ENCODE assay signal across 1 cellular context in the genomic region with DNA sequence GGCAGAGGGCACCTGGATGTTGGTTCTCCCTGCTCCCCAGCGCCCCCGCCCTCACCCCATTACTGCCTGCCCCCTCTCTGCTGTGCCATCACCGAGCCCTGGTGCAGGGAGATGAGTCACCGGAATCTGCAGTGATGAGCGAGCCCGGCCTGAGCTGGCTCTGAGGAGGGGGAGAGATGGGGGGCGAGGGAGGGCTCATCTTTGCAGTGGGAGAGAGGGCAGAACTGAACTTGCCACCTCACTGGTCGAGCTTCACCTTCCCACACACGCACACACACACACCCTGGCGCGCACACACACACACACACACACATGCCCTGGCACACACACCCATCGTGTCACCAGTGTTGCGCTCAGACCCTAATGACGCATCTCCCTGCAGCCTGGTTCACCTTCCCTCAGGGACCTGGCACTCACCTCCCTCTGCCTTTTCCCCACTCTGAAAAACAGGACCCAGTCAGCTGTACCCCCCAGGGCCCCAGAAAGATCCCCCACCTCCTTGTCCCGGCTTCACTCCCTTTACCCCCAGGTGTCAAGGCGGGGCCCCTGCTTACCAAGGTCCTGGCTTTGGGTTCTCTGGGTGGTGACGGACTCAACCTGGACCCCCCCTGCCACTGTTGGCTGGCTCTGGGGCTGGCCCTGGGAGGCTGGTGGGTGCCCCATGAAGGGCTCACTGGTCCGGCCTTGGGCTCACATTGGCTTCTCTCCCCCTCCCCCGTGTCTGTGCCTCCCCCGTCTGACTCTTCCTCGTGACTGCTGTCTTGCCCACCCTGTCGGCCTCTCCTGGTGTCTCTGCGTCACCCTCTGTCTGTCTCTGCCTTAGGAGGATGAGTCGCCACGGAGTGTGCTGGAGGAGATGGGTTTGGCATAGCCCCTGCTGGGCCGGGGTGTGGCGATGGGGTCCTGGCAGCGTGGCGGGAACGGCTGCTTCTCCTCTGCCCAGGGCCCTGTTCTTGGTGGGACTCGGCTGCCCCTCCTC.
A peak's percentile ranks its signal among the peaks of the same experiment; 100 is the strongest.
TF ChIP-seq lines count a peak whose summit lies in the region.

No MANE protein-coding gene starts in this region.

TF ChIP-seq in HEK293, 187 proteins besides CTCF, POLR2A, EP300 and RAD21 (continued from another document):
- TF ChIP-seq, protein P1, sequence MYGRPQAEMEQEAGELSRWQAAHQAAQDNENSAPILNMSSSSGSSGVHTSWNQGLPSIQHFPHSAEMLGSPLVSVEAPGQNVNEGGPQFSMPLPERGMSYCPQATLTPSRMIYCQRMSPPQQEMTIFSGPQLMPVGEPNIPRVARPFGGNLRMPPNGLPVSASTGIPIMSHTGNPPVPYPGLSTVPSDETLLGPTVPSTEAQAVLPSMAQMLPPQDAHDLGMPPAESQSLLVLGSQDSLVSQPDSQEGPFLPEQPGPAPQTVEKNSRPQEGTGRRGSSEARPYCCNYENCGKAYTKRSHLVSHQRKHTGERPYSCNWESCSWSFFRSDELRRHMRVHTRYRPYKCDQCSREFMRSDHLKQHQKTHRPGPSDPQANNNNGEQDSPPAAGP (tag by site-specific recombination; IDR thresholded peaks at IDR 0.05): peak; percentile 96
- TF ChIP-seq ZNF747 (tag by site-specific recombination; IDR thresholded peaks at IDR 0.05) (0 out of 2 replicates have a peak, but pooled peaks have one; percentile 24), ZNF398 (tag by site-specific recombination; IDR thresholded peaks at IDR 0.05) (peak; percentile 95), ZNF473 (tag by site-specific recombination; IDR thresholded peaks at IDR 0.05) (0 out of 2 replicates have a peak, but pooled peaks have one; percentile 35), TCF7L2 (IDR thresholded peaks at IDR 0.05; ENCODE audit: borderline replicate concordance, low read depth, low read length) (no peak), ZNF624 (tag by site-specific recombination; IDR thresholded peaks at IDR 0.05) (no peak), EGR2 (tag by site-specific recombination; IDR thresholded peaks at IDR 0.05; ENCODE audit: low read depth) (peak; percentile 77), ZNF549 (tag by site-specific recombination; IDR thresholded peaks at IDR 0.05) (no peak), ZNF223 (tag by site-specific recombination; IDR thresholded peaks at IDR 0.05) (peak; percentile 13; the same call in 1 of the 2 replicates), ZSCAN4 (tag by site-specific recombination; IDR thresholded peaks at IDR 0.05) (peak; percentile 94), GLIS2 (tag by site-specific recombination; IDR thresholded peaks at IDR 0.05) (peak; percentile 74; the same call in 1 of the 2 replicates), RBAK (tag by site-specific recombination; IDR thresholded peaks at IDR 0.05) (peak; percentile 43; the same call in 1 of the 2 replicates), SALL2 (tag by site-specific recombination; IDR thresholded peaks at IDR 0.05; ENCODE audit: borderline replicate concordance) (0 out of 2 replicates have a peak, but pooled peaks have one; percentile 30), GLIS1 (tag by site-specific recombination; IDR thresholded peaks at IDR 0.05) (peak; percentile 95), PATZ1 (tag by site-specific recombination; IDR thresholded peaks at IDR 0.05) (peak; percentile 35; the same call in 1 of the 2 replicates), ZNF529 (tag by site-specific recombination; IDR thresholded peaks at IDR 0.05; ENCODE audit: insufficient replicate concordance) (no peak), INSM2 (tag by site-specific recombination; IDR thresholded peaks at IDR 0.05) (0 out of 2 replicates have a peak, but pooled peaks have one; percentile 16), ZBTB48 (tag by site-specific recombination; IDR thresholded peaks at IDR 0.05) (peak; percentile 70), ZNF157 (tag by site-specific recombination; IDR thresholded peaks at IDR 0.05) (0 out of 2 replicates have a peak, but pooled peaks have one; percentile 12), ZNF558 (tag by site-specific recombination; IDR thresholded peaks at IDR 0.05) (no peak), ZNF600 (tag by site-specific recombination; IDR thresholded peaks at IDR 0.05) (peak; percentile 49; the same call in 1 of the 2 replicates), ZNF184 (tag by site-specific recombination; IDR thresholded peaks at IDR 0.05) (no peak)
- TF ChIP-seq, protein P2, sequence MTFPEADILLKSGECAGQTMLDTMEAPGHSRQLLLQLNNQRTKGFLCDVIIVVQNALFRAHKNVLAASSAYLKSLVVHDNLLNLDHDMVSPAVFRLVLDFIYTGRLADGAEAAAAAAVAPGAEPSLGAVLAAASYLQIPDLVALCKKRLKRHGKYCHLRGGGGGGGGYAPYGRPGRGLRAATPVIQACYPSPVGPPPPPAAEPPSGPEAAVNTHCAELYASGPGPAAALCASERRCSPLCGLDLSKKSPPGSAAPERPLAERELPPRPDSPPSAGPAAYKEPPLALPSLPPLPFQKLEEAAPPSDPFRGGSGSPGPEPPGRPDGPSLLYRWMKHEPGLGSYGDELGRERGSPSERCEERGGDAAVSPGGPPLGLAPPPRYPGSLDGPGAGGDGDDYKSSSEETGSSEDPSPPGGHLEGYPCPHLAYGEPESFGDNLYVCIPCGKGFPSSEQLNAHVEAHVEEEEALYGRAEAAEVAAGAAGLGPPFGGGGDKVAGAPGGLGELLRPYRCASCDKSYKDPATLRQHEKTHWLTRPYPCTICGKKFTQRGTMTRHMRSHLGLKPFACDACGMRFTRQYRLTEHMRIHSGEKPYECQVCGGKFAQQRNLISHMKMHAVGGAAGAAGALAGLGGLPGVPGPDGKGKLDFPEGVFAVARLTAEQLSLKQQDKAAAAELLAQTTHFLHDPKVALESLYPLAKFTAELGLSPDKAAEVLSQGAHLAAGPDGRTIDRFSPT (tag by site-specific recombination; IDR thresholded peaks at IDR 0.05): peak; percentile 29; the same call in 1 of the 2 replicates
TF ChIP-seq in HEK293: peak in this region for 23.
